19 cellular contexts compared by ENCODE assay signal in genomic region chr21:26077523-26077922, GRCh38.
DNase-seq lines count a peak whose midpoint lies in the region; ATAC-seq, FAIRE-seq and TF ChIP-seq lines count a peak whose summit lies in the region.
"Had no signal": no experiment of that assay in that cellular context is flagged by ENCODE, and none has a peak within 500 bp of the region (broad histone marks: within the 10 kb centered on the region; RNA-seq: fewer than 3 reads in every experiment).

No MANE protein-coding gene starts in this region.

- H2BK5ac ChIP-seq in H1 (ENCODE audit: low read depth, low read length): no peak overlapping the region

- no peak overlapping the region for H4K8ac ChIP-seq in H1 (ENCODE audit: extremely low read depth, insufficient read depth, low read length)

- H4K5ac ChIP-seq in H1 (ENCODE audit: insufficient read length, low read depth, low read length): no peak overlapping the region

- 83% methylated on average over 7 of the region's 7 CpGs; no CpG with 5 or more reads in 1 of the 2 experiments for WGBS in H1 (ENCODE audit: extremely low coverage in 1 of 2, insufficient coverage in 1 of 2, insufficient read length in 1 of 2, insufficient replicate concordance in 2 of 2, low coverage in 1 of 2, low lambda C conversion rate in 2 of 2, missing lambda C conversion rate in 1 of 2), 2 experiments

- TF ChIP-seq CTCF in HFFc6 (IDR thresholded peaks at IDR 0.05) (no peak), H1 (IDR thresholded peaks at IDR 0.05; ENCODE audit: control extremely low read depth in 1 of 3, insufficient read depth in 1 of 3, low read depth in 1 of 3, low read length in 3 of 3) (no peak), nephron (IDR thresholded peaks at IDR 0.05; ENCODE audit: unreplicated experiment in 3 of 3) (no peak)

- H3K4me3 Mint-ChIP-seq in HFFc6 (no peak overlapping the region), nephron (peak overlapping the region in 1 of 3 experiments; percentile 12)
- H3K4me3 Mint-ChIP-seq in activated CD8-positive, alpha-beta memory T cell treated with anti-CD3 and anti-CD28 coated beads, Interleukin-2, amount 10 ng/mL, durations not matched to agents 7 days and 5 days: no peak overlapping the region
- H3K4me3 Mint-ChIP-seq: activated naive CD4-positive, alpha-beta T cell treated with anti-CD3 and anti-CD28 coated beads, Interleukin-2, amount 50 U/mL, for 24 hours; CD8-positive, alpha-beta T cell had no signal

- no peak overlapping the region for H2BK120ac ChIP-seq in H1 (replicated peaks; ENCODE audit: low read depth, low read length)

- no peaks in the 10 kb centered on the region for H3K27me3 ChIP-seq in H1 (replicated peaks in 1 of 4; ENCODE audit: control insufficient read depth in 3 of 4, extremely low read depth in 1 of 4, insufficient read depth in 3 of 4, low read length in 3 of 4)
- H3K27me3 ChIP-seq: right lobe of liver, thyroid gland had no signal

- TF ChIP-seq EP300 in H1 (IDR thresholded peaks at IDR 0.05; ENCODE audit: borderline replicate concordance in 1 of 2, low read depth in 2 of 2, low read length in 2 of 2): no peak

- no peak overlapping the region for H2BK15ac ChIP-seq in H1 (ENCODE audit: low read length)

- H3K4me1 Mint-ChIP-seq in HFFc6 (ENCODE audit: low read depth) (peaks cover 53% of the 10 kb centered on the region), nephron (peaks cover 44% of the 10 kb centered on the region)
- no peaks in the 10 kb centered on the region for H3K4me1 Mint-ChIP-seq in activated CD8-positive, alpha-beta memory T cell treated with anti-CD3 and anti-CD28 coated beads, Interleukin-2, amount 10 ng/mL, durations not matched to agents 7 days and 5 days

- ATAC-seq in GM19328 (IDR thresholded peaks at IDR 0.05; ENCODE audit: unreplicated experiment): no peak
- no peak for ATAC-seq in activated CD8-positive, alpha-beta memory T cell treated with anti-CD3 and anti-CD28 coated beads, Interleukin-2, amount 10 ng/mL, durations not matched to agents 7 days and 5 days
- ATAC-seq: CD8-positive, alpha-beta T cell; mucosa of descending colon; right lobe of liver had no signal

- H3K27ac ChIP-seq in H1 (ENCODE audit: low read depth, low read length): no peak overlapping the region
- H3K27ac ChIP-seq: coronary artery, right lobe of liver, SK-N-MC, thyroid gland had no signal

- no peaks in the 10 kb centered on the region for H3K23me2 ChIP-seq in H1 (ENCODE audit: low read depth, low read length)

- H3K27ac Mint-ChIP-seq in HFFc6 (peak overlapping the region; percentile 29; the same call in 1 of the 2 replicates), nephron (peak overlapping the region; percentile 54 to 77 (median 65))
- no peak overlapping the region for H3K27ac Mint-ChIP-seq in activated CD8-positive, alpha-beta memory T cell treated with anti-CD3 and anti-CD28 coated beads, Interleukin-2, amount 10 ng/mL, durations not matched to agents 7 days and 5 days
- H3K27ac Mint-ChIP-seq: activated naive CD4-positive, alpha-beta T cell treated with anti-CD3 and anti-CD28 coated beads, Interleukin-2, amount 50 U/mL, for 24 hours; CD8-positive, alpha-beta T cell had no signal

- DNase-seq in HFFc6 (no peak), NCI-H524 treated with DMSO at 0.1 percent for 48 hours (lab: John Stamatoyannopoulos, UW) (peak; percentile 80), H1 (ENCODE audit: low read depth in 1 of 2, low spot score in 2 of 2) (no peak)
- no peak for DNase-seq in activated effector memory CD4-positive, alpha-beta T cell treated with Interleukin-2 at 50 U/mL for 16 hours
- no peak for DNase-seq in activated CD8-positive, alpha-beta memory T cell treated with anti-CD3 and anti-CD28 coated beads, Interleukin-2, amount 10 ng/mL, durations not matched to agents 7 days and 5 days
- DNase-seq: activated T-cell treated with anti-CD3 and anti-CD28 coated beads, Interleukin-2, amount 50 U/mL, for 48 hours; CD8-positive, alpha-beta T cell; mucosa of descending colon; NCI-H1048; NCI-H774; nucleus accumbens; right lobe of liver; stimulated activated naive CD4-positive, alpha-beta T cell; thyroid gland had no signal

- no peaks in the 10 kb centered on the region for H3K36me3 ChIP-seq in H1 (ENCODE audit: control insufficient read depth in 2 of 4, insufficient read depth in 4 of 4, low read length in 3 of 4)
- H3K36me3 ChIP-seq: right lobe of liver, thyroid gland had no signal

- H3K79me2 ChIP-seq in H1 (ENCODE audit: control insufficient read depth in 1 of 2, insufficient read depth in 2 of 2, low read length in 2 of 2): peaks cover 5 to 86% of the 10 kb centered on the region in 2 experiments; a peak in 3 of 4 replicates

- no peak overlapping the region for H3K23ac ChIP-seq in H1 (ENCODE audit: insufficient read length)

- no peaks in the 10 kb centered on the region for H3K9me3 ChIP-seq in H1 (ENCODE audit: insufficient read depth in 2 of 2, low read depth in 1 of 2, low read length in 1 of 2)
- H3K9me3 ChIP-seq: mucosa of descending colon, right lobe of liver, thyroid gland had no signal

- no peaks in the 10 kb centered on the region; the same call in 1 of the 2 replicates for H3K79me1 ChIP-seq in H1 (ENCODE audit: low read depth, low read length)

- H3K36me3 Mint-ChIP-seq in HFFc6 (ENCODE audit: low read depth): peaks cover 30% of the 10 kb centered on the region
- H3K36me3 Mint-ChIP-seq in nephron (ENCODE audit: low read depth): peaks cover 25% of the 10 kb centered on the region
- H3K36me3 Mint-ChIP-seq in activated CD8-positive, alpha-beta memory T cell treated with anti-CD3 and anti-CD28 coated beads, Interleukin-2, amount 10 ng/mL, durations not matched to agents 7 days and 5 days: no peaks in the 10 kb centered on the region
- H3K36me3 Mint-ChIP-seq: CD8-positive, alpha-beta T cell had no signal

- no peak overlapping the region for H2AFZ ChIP-seq in H1 (ENCODE audit: low read length)

- TF ChIP-seq POLR2A in H1 (IDR thresholded peaks at IDR 0.05; ENCODE audit: control extremely low read depth in 1 of 2, low read depth in 2 of 2, low read length in 2 of 2): no peak

- H2AK5ac ChIP-seq in H1 (ENCODE audit: low read depth, low read length): no peak overlapping the region

- TF ChIP-seq RAD21 in H1 (IDR thresholded peaks at IDR 0.05 in 1 of 2, conservative IDR thresholded peaks at IDR 0.05 in 1 of 2; ENCODE audit: low read depth in 2 of 2, low read length in 2 of 2): no peak

- H4K91ac ChIP-seq in H1 (replicated peaks; ENCODE audit: insufficient read length, low read length): no peak overlapping the region

- no peak overlapping the region for H3K4me3 ChIP-seq in H1 (ENCODE audit: extremely low read depth in 1 of 4, insufficient read depth in 2 of 4, low read depth in 3 of 4, low read length in 4 of 4)
- H3K4me3 ChIP-seq: coronary artery, mucosa of descending colon, right lobe of liver, SK-N-MC, thyroid gland had no signal

- H4K20me1 ChIP-seq in H1 (replicated peaks in 1 of 2; ENCODE audit: control insufficient read depth in 1 of 2, insufficient read depth in 2 of 2, low read length in 2 of 2): no peaks in the 10 kb centered on the region

- POLR2A ChIA-PET in H1 (lab: Charles Lee; ENCODE audit: partially characterized antibody): interaction anchor here (0.6 kb wide), 1 partner anchor 45 kb away, joined by 3 read pairs; no protein-coding TSS in a partner anchor

- H3K4me2 ChIP-seq in H1 (ENCODE audit: insufficient read depth in 1 of 2, low read depth in 2 of 2, low read length in 2 of 2): no peak overlapping the region

- H3K14ac ChIP-seq in H1 (ENCODE audit: insufficient read length): no peak overlapping the region

- no peak overlapping the region for H3K18ac ChIP-seq in H1 (ENCODE audit: extremely low read depth, low read length)

- no peak for FAIRE-seq in H1 (lab: Jason Lieb, UNC)

- no peak overlapping the region for H2BK12ac ChIP-seq in H1 (ENCODE audit: low read depth, low read length)

- no peak overlapping the region for H3K9ac ChIP-seq in H1 (replicated peaks in 1 of 4; ENCODE audit: extremely low read depth in 1 of 4, low read depth in 3 of 4, low read length in 3 of 4)

- peak overlapping the region; percentile 82 for H3K4ac ChIP-seq in H1 (replicated peaks; ENCODE audit: insufficient read length, low read depth, low read length)

- no peak overlapping the region for H3K56ac ChIP-seq in H1 (replicated peaks; ENCODE audit: insufficient read length, low read depth, low read length)

- H3K9me3 Mint-ChIP-seq in HFFc6: no peaks in the 10 kb centered on the region
- H3K9me3 Mint-ChIP-seq in nephron: no peaks in the 10 kb centered on the region
- H3K9me3 Mint-ChIP-seq in activated CD8-positive, alpha-beta memory T cell treated with anti-CD3 and anti-CD28 coated beads, Interleukin-2, amount 10 ng/mL, durations not matched to agents 7 days and 5 days (ENCODE audit: low read depth): no peaks in the 10 kb centered on the region
- H3K9me3 Mint-ChIP-seq: activated naive CD4-positive, alpha-beta T cell treated with anti-CD3 and anti-CD28 coated beads, Interleukin-2, amount 50 U/mL, for 24 hours; CD8-positive, alpha-beta T cell had no signal

- CTCF ChIA-PET in H1 (lab: Charles Lee; ENCODE audit: partially characterized antibody): no interaction called here
- CTCF ChIA-PET in activated CD8-positive, alpha-beta memory T cell treated with anti-CD3 and anti-CD28 coated beads, Interleukin-2, amount 10 ng/mL, durations not matched to agents 7 days and 5 days (lab: Charles Lee): no interaction called here

- H3K4me1 ChIP-seq in H1 (replicated peaks in 1 of 4; ENCODE audit: control insufficient read depth in 3 of 4, insufficient read depth in 4 of 4, low read length in 3 of 4): peaks cover 0 to 16% (median 6%) of the 10 kb centered on the region in 4 experiments; a peak in 3 of 7 replicates
- H3K4me1 ChIP-seq: right lobe of liver had no signal

- H3K27me3 Mint-ChIP-seq in HFFc6 (ENCODE audit: insufficient read depth) (peaks cover 4% of the 10 kb centered on the region; the same call in 1 of the 2 replicates), nephron (ENCODE audit: low read depth) (no peaks in the 10 kb centered on the region)
- H3K27me3 Mint-ChIP-seq in activated CD8-positive, alpha-beta memory T cell treated with anti-CD3 and anti-CD28 coated beads, Interleukin-2, amount 10 ng/mL, durations not matched to agents 7 days and 5 days: no peaks in the 10 kb centered on the region
- H3K27me3 Mint-ChIP-seq: activated naive CD4-positive, alpha-beta T cell treated with anti-CD3 and anti-CD28 coated beads, Interleukin-2, amount 50 U/mL, for 24 hours had no signal

- no peak overlapping the region for H2BK20ac ChIP-seq in H1 (ENCODE audit: low read length)

TF ChIP-seq in H1, 55 proteins besides CTCF, POLR2A, EP300 and RAD21:
- no peak for TF ChIP-seq CBX8 (IDR thresholded peaks at IDR 0.05; ENCODE audit: borderline replicate concordance, low read depth, low read length)
